Comparison of ENCODE assay signal across 1 cellular context in the genomic region with DNA sequence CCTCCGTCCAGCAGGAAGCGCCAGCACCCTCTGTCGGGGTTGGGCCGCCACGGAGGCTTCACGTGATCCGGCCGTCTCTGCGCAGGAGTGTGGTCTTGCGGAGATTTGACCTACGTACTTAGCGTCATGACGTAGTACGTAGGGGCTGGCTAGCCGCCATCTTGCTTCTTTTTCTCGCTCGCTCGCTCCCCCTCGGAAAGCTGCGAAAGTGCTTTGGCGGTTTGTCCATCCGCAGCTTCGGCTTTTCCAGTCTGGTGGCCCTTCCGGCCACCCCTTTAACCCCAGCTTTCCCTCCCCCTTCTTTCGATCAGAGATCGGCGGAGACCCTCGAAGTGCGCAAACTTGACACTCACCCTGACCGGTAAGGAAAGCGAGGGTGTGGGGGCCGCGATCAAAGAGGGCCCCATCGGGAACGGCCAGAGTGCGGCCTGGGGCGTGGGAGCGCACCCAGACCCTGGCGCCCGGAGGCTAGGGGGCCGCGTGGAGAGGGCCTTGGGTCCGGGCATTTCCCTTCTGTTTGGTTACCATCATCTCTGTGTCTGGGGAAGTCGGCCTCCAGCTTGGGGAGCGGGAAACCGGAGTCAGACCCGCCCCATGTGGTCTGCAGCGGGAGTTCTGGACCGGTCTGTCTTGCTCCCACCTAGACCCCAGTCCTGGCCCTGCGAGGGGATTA.
TF ChIP-seq lines count a peak whose summit lies in the region.

A gene (plus strand): TSS at position 156 of the 673 bp plus-strand sequence. CDS start 26,559 bp downstream, outside the sequence.

TF ChIP-seq in K562, 482 proteins besides CTCF, POLR2A, EP300 and RAD21 (continued from another document and continues in another):
- TF ChIP-seq, protein P1, sequence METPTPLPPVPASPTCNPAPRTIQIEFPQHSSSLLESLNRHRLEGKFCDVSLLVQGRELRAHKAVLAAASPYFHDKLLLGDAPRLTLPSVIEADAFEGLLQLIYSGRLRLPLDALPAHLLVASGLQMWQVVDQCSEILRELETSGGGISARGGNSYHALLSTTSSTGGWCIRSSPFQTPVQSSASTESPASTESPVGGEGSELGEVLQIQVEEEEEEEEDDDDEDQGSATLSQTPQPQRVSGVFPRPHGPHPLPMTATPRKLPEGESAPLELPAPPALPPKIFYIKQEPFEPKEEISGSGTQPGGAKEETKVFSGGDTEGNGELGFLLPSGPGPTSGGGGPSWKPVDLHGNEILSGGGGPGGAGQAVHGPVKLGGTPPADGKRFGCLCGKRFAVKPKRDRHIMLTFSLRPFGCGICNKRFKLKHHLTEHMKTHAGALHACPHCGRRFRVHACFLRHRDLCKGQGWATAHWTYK (CRISPR knock-in tag; IDR thresholded peaks at IDR 0.05), result peak; percentile 70; the same call in 1 of the 2 replicates
- no peak for TF ChIP-seq NR3C1 (CRISPR knock-in tag; IDR thresholded peaks at IDR 0.05)
- TF ChIP-seq ZNF124 (CRISPR knock-in tag; IDR thresholded peaks at IDR 0.05), result no peak
- no peak for TF ChIP-seq SETDB1 (IDR thresholded peaks at IDR 0.05; ENCODE audit: low read length)
- peak; percentile 80; the same call in 1 of the 2 replicates for TF ChIP-seq MTA3 (IDR thresholded peaks at IDR 0.05; ENCODE audit: borderline replicate concordance)
- TF ChIP-seq, protein P2, sequence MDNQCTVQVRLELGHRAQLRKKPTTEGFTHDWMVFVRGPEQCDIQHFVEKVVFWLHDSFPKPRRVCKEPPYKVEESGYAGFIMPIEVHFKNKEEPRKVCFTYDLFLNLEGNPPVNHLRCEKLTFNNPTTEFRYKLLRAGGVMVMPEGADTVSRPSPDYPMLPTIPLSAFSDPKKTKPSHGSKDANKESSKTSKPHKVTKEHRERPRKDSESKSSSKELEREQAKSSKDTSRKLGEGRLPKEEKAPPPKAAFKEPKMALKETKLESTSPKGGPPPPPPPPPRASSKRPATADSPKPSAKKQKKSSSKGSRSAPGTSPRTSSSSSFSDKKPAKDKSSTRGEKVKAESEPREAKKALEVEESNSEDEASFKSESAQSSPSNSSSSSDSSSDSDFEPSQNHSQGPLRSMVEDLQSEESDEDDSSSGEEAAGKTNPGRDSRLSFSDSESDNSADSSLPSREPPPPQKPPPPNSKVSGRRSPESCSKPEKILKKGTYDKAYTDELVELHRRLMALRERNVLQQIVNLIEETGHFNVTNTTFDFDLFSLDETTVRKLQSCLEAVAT (IDR thresholded peaks at IDR 0.05), result peak in 1 of 2 experiments; percentile 74; a peak in 1 of 4 replicates
- peak; percentile 98 for TF ChIP-seq HNRNPLL (IDR thresholded peaks at IDR 0.05; ENCODE audit: low read depth, low read length, poor library complexity, severe bottlenecking)
- no peak for TF ChIP-seq NFIX (CRISPR knock-in tag; IDR thresholded peaks at IDR 0.05; ENCODE audit: low read depth)
- peak; percentile 97 for TF ChIP-seq ZFX (CRISPR knock-in tag; IDR thresholded peaks at IDR 0.05)
- TF ChIP-seq TEAD2 (tag; IDR thresholded peaks at IDR 0.05), result no peak
- TF ChIP-seq KDM1A (IDR thresholded peaks at IDR 0.05), result peak; percentile 71 to 79
- no peak for TF ChIP-seq PTRF (tag; IDR thresholded peaks at IDR 0.05)
- TF ChIP-seq HEY1 (CRISPR knock-in tag; IDR thresholded peaks at IDR 0.05; ENCODE audit: borderline replicate concordance), result no peak; the same call in 1 of the 2 replicates
- TF ChIP-seq ZNF134 (CRISPR knock-in tag; conservative IDR thresholded peaks at IDR 0.05), result no peak
- TF ChIP-seq NFE2L1 (tag; IDR thresholded peaks at IDR 0.05; ENCODE audit: borderline replicate concordance, low read depth), result no peak
- TF ChIP-seq ERF (CRISPR knock-in tag; IDR thresholded peaks at IDR 0.05), result 0 out of 2 replicates have a peak, but pooled peaks have one; percentile 63
- TF ChIP-seq, protein P3, sequence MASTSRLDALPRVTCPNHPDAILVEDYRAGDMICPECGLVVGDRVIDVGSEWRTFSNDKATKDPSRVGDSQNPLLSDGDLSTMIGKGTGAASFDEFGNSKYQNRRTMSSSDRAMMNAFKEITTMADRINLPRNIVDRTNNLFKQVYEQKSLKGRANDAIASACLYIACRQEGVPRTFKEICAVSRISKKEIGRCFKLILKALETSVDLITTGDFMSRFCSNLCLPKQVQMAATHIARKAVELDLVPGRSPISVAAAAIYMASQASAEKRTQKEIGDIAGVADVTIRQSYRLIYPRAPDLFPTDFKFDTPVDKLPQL (IDR thresholded peaks at IDR 0.05; ENCODE audit: extremely low read depth, insufficient read length), result no peak
- TF ChIP-seq CBX5 (IDR thresholded peaks at IDR 0.05; ENCODE audit: borderline replicate concordance, low read depth), result no peak
- no peak for TF ChIP-seq ZFP1 (CRISPR knock-in tag; IDR thresholded peaks at IDR 0.05)
- no peak for TF ChIP-seq TSC22D4 (tag; IDR thresholded peaks at IDR 0.05)
- no peak for TF ChIP-seq ZNF584 (CRISPR knock-in tag; IDR thresholded peaks at IDR 0.05; ENCODE audit: low read depth)
- peak; percentile 56 for TF ChIP-seq FOXP1 (CRISPR knock-in tag; IDR thresholded peaks at IDR 0.05)
- no peak for TF ChIP-seq ZNF699 (CRISPR knock-in tag; IDR thresholded peaks at IDR 0.05; ENCODE audit: insufficient replicate concordance)
- TF ChIP-seq NEUROD1 (IDR thresholded peaks at IDR 0.05; ENCODE audit: borderline replicate concordance, low read depth, low read length, partially characterized antibody), result peak; percentile 57
- TF ChIP-seq PYGO2 (tag; IDR thresholded peaks at IDR 0.05), result no peak
- TF ChIP-seq, protein P4, sequence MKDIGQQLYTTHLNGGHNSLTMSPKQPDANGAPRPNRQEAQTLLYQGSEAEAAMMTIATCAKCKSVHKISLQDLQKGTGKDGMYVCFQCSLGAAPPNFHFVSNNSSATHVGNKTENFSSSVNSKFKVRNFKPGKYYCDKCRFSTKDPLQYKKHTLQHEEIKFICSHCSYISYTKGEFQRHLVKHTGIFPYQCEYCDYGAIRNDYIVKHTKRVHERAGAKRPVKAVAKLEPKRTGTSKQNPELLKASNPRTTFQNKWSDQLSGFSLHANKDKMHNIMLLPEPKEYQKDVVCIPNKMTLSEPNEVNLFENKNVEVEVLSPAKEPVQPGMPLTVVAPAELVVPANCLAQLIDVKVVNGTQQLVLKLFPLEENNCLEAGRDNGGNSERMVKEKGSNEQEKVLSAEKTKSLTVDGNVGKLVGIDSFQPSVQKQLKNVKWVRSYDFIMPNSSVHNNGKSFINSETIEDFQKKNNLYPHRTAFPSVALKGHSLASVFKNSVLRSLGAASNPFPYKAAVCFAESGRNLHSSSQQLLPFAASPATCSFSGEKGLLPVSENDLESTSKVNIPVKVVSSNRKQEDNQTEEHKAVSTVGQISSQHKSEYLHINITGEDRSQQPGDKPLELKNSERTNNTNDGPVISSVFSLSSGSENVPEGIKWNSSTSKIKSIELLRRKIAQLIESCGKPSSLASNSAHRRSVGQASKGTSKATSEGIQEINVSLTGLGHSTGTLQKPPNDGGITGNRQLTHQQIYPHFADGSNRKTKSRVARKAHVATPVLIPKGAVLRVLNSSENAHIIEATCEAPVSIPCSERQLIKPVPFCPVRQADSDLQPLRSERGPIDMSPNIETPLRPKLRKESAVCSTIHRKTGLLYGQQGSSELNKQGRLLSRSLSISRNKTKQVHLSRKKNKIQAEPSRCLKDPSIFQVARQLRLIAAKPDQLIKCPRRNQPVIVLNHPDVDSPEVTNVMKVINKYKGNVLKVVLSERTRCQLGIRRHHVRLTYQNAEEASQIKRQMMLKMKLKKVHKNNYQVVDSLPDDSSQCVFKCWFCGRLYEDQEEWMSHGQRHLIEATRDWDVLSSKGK (CRISPR knock-in tag; IDR thresholded peaks at IDR 0.05), result no peak
- TF ChIP-seq FUS (optimal IDR thresholded peaks at IDR 0.05; ENCODE audit: low read depth, low read length), result no peak
- TF ChIP-seq NCOA2 (IDR thresholded peaks at IDR 0.05; ENCODE audit: partially characterized antibody in 2 of 2), result no peak
- peak; percentile 93 for TF ChIP-seq CHD1 (IDR thresholded peaks at IDR 0.05; ENCODE audit: low read length)
- TF ChIP-seq CEBPB (tag; IDR thresholded peaks at IDR 0.05), result no peak
- TF ChIP-seq SLC30A9 (CRISPR knock-in tag; IDR thresholded peaks at IDR 0.05), result no peak
- 0 out of 2 replicates have a peak, but pooled peaks have one; percentile 12 for TF ChIP-seq ZNF57 (CRISPR knock-in tag; IDR thresholded peaks at IDR 0.05)
- TF ChIP-seq, protein P5, sequence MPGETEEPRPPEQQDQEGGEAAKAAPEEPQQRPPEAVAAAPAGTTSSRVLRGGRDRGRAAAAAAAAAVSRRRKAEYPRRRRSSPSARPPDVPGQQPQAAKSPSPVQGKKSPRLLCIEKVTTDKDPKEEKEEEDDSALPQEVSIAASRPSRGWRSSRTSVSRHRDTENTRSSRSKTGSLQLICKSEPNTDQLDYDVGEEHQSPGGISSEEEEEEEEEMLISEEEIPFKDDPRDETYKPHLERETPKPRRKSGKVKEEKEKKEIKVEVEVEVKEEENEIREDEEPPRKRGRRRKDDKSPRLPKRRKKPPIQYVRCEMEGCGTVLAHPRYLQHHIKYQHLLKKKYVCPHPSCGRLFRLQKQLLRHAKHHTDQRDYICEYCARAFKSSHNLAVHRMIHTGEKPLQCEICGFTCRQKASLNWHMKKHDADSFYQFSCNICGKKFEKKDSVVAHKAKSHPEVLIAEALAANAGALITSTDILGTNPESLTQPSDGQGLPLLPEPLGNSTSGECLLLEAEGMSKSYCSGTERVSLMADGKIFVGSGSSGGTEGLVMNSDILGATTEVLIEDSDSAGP (CRISPR knock-in tag; IDR thresholded peaks at IDR 0.05), result 0 out of 2 replicates have a peak, but pooled peaks have one; percentile 25
- TF ChIP-seq, protein P6, sequence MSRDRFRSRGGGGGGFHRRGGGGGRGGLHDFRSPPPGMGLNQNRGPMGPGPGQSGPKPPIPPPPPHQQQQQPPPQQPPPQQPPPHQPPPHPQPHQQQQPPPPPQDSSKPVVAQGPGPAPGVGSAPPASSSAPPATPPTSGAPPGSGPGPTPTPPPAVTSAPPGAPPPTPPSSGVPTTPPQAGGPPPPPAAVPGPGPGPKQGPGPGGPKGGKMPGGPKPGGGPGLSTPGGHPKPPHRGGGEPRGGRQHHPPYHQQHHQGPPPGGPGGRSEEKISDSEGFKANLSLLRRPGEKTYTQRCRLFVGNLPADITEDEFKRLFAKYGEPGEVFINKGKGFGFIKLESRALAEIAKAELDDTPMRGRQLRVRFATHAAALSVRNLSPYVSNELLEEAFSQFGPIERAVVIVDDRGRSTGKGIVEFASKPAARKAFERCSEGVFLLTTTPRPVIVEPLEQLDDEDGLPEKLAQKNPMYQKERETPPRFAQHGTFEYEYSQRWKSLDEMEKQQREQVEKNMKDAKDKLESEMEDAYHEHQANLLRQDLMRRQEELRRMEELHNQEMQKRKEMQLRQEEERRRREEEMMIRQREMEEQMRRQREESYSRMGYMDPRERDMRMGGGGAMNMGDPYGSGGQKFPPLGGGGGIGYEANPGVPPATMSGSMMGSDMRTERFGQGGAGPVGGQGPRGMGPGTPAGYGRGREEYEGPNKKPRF (IDR thresholded peaks at IDR 0.05; ENCODE audit: low read depth, low read length), result no peak
- TF ChIP-seq STAG1 (CRISPR knock-in tag; IDR thresholded peaks at IDR 0.05; ENCODE audit: borderline replicate concordance), result no peak
- peak in 1 of 2 experiments; percentile 5; a peak in 1 of 4 replicates for TF ChIP-seq TRIM24 (IDR thresholded peaks at IDR 0.05)
- TF ChIP-seq, protein P7, sequence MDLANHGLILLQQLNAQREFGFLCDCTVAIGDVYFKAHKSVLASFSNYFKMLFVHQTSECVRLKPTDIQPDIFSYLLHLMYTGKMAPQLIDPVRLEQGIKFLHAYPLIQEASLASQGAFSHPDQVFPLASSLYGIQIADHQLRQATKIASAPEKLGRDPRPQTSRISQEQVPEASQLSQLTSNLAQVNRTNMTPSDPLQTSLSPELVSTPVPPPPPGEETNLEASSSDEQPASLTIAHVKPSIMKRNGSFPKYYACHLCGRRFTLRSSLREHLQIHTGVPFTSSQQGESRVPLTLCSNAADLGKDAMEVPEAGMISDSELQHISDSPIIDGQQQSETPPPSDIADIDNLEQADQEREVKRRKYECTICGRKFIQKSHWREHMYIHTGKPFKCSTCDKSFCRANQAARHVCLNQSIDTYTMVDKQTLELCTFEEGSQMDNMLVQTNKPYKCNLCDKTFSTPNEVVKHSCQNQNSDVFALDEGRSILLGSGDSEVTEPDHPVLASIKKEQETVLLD (IDR thresholded peaks at IDR 0.05), result peak; percentile 99
- TF ChIP-seq NCOA1 (IDR thresholded peaks at IDR 0.05; ENCODE audit: low read depth), result no peak
- TF ChIP-seq SMARCC2 (IDR thresholded peaks at IDR 0.05; ENCODE audit: low read depth), result no peak
- TF ChIP-seq NCOA6 (IDR thresholded peaks at IDR 0.05), result peak; percentile 92
- 0 out of 2 replicates have a peak, but pooled peaks have one; percentile 20 for TF ChIP-seq ZSCAN32 (CRISPR knock-in tag; IDR thresholded peaks at IDR 0.05)
- TF ChIP-seq, protein P8, sequence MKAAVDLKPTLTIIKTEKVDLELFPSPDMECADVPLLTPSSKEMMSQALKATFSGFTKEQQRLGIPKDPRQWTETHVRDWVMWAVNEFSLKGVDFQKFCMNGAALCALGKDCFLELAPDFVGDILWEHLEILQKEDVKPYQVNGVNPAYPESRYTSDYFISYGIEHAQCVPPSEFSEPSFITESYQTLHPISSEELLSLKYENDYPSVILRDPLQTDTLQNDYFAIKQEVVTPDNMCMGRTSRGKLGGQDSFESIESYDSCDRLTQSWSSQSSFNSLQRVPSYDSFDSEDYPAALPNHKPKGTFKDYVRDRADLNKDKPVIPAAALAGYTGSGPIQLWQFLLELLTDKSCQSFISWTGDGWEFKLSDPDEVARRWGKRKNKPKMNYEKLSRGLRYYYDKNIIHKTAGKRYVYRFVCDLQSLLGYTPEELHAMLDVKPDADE (conservative IDR thresholded peaks at IDR 0.05; ENCODE audit: control insufficient read depth, low read depth, low read length), result peak; percentile 1; the same call in 1 of the 2 replicates
- TF ChIP-seq, protein P9, sequence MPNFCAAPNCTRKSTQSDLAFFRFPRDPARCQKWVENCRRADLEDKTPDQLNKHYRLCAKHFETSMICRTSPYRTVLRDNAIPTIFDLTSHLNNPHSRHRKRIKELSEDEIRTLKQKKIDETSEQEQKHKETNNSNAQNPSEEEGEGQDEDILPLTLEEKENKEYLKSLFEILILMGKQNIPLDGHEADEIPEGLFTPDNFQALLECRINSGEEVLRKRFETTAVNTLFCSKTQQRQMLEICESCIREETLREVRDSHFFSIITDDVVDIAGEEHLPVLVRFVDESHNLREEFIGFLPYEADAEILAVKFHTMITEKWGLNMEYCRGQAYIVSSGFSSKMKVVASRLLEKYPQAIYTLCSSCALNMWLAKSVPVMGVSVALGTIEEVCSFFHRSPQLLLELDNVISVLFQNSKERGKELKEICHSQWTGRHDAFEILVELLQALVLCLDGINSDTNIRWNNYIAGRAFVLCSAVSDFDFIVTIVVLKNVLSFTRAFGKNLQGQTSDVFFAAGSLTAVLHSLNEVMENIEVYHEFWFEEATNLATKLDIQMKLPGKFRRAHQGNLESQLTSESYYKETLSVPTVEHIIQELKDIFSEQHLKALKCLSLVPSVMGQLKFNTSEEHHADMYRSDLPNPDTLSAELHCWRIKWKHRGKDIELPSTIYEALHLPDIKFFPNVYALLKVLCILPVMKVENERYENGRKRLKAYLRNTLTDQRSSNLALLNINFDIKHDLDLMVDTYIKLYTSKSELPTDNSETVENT (CRISPR knock-in tag; IDR thresholded peaks at IDR 0.05), result no peak
- peak; percentile 27; the same call in 1 of the 2 replicates for TF ChIP-seq ZNF766 (CRISPR knock-in tag; conservative IDR thresholded peaks at IDR 0.05)
- no peak for TF ChIP-seq SMARCA5 (IDR thresholded peaks at IDR 0.05)
- TF ChIP-seq FOXK2 (conservative IDR thresholded peaks at IDR 0.05 in 1 of 2, IDR thresholded peaks at IDR 0.05 in 1 of 2; ENCODE audit: low read depth in 2 of 2), result peak in 1 of 2 experiments; percentile 71
- no peak for TF ChIP-seq TCF7L2 (IDR thresholded peaks at IDR 0.05; ENCODE audit: low read depth, low read length)
